9 cellular contexts compared by ENCODE assay signal in the genomic region with DNA sequence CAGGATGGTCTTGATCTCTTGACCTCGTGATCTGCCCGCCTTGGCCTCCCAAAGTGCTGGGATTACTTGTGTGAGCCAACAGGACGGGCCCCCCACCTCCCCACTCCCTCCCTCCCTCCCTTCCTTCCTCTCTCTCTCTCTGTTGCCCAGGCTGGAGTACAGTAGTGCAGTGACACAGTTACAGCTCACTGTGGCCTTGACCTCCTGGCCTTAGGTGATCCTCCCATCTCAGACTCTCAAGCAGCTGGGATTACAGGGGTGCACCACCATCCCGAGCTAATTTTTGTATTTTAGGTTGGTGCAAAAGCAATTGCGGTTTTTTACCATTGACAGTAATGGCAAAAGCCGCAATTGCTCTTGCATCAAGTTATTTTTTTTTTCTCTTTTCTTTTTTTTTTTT.
"Had no signal": no experiment of that assay in that cellular context is flagged by ENCODE, and none has a peak within 500 bp of the region (broad histone marks: within the 10 kb centered on the region; RNA-seq: fewer than 3 reads in every experiment).

No MANE protein-coding gene starts in this region.

- H3K4me3 Mint-ChIP-seq: HFFc6 had no signal

- H3K4me1 ChIP-seq: HAP-1 had no signal

- ATAC-seq: HCT116 had no signal

- H3K27ac Mint-ChIP-seq: HFFc6 had no signal

- H3K9me3 ChIP-seq: HAP-1 had no signal

- H3K36me3 ChIP-seq: HAP-1 had no signal

- H2AFZ ChIP-seq: GM23248 had no signal

- H3K27ac ChIP-seq: GM23248, HL-60 had no signal

- DNase-seq: GM23248, GOT3, H7, HFFc6, IMR-90, KBM-7 had no signal

- H3K4me3 ChIP-seq: GM23248, HAP-1 had no signal

- H3K9ac ChIP-seq: GM23248 had no signal
